ENCODE assay signal across 14 cellular contexts in the genomic region with DNA sequence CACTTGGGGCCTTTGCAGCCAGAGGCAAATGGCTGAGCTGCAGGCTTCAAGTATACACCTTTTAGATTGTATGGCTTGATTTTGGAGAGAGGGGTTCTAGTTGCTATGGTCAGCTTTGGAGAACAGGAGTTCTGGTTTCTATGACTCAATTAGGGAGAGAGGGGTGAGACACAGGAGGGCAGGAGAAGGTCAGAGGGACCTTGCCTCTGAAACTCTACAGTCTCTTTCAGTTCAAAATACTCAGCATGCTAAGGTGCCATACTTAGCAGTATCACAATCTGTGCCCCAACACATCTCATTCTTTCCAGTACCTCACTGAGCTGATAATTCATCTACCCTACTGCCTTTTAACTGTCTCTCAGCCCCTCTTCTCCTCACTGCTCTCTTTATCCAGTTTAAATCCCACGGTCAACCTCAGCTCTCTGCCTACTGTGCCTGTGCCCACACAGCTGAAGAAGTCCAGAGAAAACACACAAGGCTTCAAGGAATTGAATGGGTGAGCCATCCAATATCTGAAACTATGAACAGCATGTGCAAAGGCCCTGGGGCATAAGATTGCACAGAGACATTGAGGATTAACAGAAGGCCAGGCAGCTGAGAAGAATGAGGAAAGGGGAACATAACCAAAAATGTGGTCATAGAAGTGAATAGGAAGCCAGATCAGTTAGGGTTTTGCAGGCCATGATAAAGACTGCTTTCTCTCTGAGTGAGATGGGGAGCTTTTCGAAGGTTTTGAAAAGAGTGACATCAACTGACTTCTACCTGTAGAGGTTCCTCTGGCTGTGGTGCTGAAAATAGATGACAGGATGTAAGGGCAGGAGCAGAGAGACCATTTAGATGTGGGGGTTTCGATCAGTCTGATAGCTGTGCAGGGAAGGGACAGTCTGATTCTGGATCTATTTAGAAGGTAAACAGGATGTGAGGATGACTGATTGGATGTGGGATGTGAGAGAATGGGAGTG. TPM values are rescaled to one million over a fixed set of nuclear protein-coding genes. Genes with fewer than 3 reads are reported as not detected.
DNase-seq lines count a peak whose midpoint lies in the region; ATAC-seq, FAIRE-seq and TF ChIP-seq lines count a peak whose summit lies in the region.
"Had no signal": no experiment of that assay in that cellular context is flagged by ENCODE, and none has a peak within 500 bp of the region (broad histone marks: within the 10 kb centered on the region; RNA-seq: fewer than 3 reads in every experiment).

No MANE protein-coding gene starts in this region.

- DNase-seq in GM13976 (ENCODE audit: low spot score) (peak; percentile 37), GM19239 (ENCODE audit: insufficient read length, low spot score) (no peak), NCI-H524 treated with DMSO at 0.1 percent for 48 hours (lab: John Stamatoyannopoulos, UW) (no peak), SJCRH30 (no peak), HUDEP-2 (lab: John Stamatoyannopoulos, UW; ENCODE audit: unreplicated experiment in 76 of 76) (no peak)
- DNase-seq: adrenal gland; DMS53; stimulated activated CD4-positive, alpha-beta T cell treated with anti-CD3 and anti-CD28 coated beads, Interleukin-2, amount 100 ng/mL, for 48 hours; stimulated activated naive CD4-positive, alpha-beta T cell; T1000 had no signal

- no peak overlapping the region for H3K4me3 ChIP-seq in SJCRH30
- H3K4me3 ChIP-seq: adrenal gland had no signal

- in situ Hi-C loops in GM13976 (cut with MboI; ENCODE audit: low sequenced_read_pairs, unreplicated experiment) = no loop called here

- 0 out of 2 replicates have a peak, but pooled peaks cover 2% of the 10 kb centered on the region for H3K4me1 ChIP-seq in SJCRH30
- H3K4me1 ChIP-seq: adrenal gland had no signal

- no peak overlapping the region for H3K27ac ChIP-seq in SJCRH30
- H3K27ac ChIP-seq: adrenal gland had no signal

- no peaks in the 10 kb centered on the region for H3K27me3 ChIP-seq in SJCRH30
- H3K27me3 ChIP-seq: adrenal gland had no signal

- H3K9me3 ChIP-seq in SJCRH30 (replicated peaks) = no peaks in the 10 kb centered on the region
- H3K9me3 ChIP-seq: adrenal gland had no signal

- no peaks in the 10 kb centered on the region for H3K36me3 ChIP-seq in SJCRH30
- H3K36me3 ChIP-seq: adrenal gland had no signal

- TF ChIP-seq CTCF in GM13976 (IDR thresholded peaks at IDR 0.05; ENCODE audit: borderline replicate concordance, control extremely low read depth, extremely low read depth, insufficient read depth, missing control alignments) = no peak

- FAIRE-seq in GM19239 (lab: Jason Lieb, UNC) = peak; percentile 44

- ATAC-seq in HG02623 (IDR thresholded peaks at IDR 0.05; ENCODE audit: unreplicated experiment) (peak; percentile 51), HG03460 (IDR thresholded peaks at IDR 0.05; ENCODE audit: unreplicated experiment) (peak; percentile 60), GM21515 (IDR thresholded peaks at IDR 0.05; ENCODE audit: unreplicated experiment) (no peak)
- ATAC-seq: Panc1 had no signal

RNA-seq across cellular contexts. Expression of gene C3orf80, which starts 54.5 kb away (rescaled TPM):
- total RNA-seq in SJCRH30 (2014; rRNA removed; shearing (Covaris generic)) = 0.05 and 0.14 TPM in 2 replicates
